1 cellular context compared by ENCODE assay signal in the genomic region with DNA sequence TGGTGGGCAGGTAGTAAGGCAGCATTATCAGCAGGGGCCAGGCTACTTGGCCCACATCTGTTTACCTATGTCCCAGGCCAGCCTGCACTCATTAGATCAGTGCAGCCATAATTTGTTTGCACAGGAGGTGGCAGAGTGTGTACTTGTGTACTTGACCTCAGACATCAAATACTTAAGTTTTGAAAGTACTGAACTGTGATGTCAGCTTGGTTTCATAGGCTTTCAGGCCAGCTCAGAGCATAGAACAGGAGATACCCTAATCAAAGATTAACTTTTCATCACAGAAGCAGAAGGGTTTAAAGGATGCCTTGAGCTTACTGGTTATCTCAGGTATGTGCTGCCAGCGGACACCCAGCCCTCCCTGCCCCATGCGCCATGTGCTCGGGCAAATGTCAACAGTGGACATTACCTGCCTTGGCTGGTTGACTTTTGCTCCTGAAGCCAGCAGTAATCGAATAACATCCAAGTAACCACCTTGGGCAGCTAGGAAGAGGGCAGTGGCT.
TF ChIP-seq lines count a peak whose summit lies in the region.

No MANE protein-coding gene starts in this region.

TF ChIP-seq in GM12878, 131 proteins besides CTCF, POLR2A, EP300 and RAD21:
- 0 out of 2 replicates have a peak, but pooled peaks have one; percentile 30 for TF ChIP-seq CREB1 (IDR thresholded peaks at IDR 0.05; ENCODE audit: low read depth)
- TF ChIP-seq, protein P1, sequence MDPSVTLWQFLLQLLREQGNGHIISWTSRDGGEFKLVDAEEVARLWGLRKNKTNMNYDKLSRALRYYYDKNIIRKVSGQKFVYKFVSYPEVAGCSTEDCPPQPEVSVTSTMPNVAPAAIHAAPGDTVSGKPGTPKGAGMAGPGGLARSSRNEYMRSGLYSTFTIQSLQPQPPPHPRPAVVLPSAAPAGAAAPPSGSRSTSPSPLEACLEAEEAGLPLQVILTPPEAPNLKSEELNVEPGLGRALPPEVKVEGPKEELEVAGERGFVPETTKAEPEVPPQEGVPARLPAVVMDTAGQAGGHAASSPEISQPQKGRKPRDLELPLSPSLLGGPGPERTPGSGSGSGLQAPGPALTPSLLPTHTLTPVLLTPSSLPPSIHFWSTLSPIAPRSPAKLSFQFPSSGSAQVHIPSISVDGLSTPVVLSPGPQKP (IDR thresholded peaks at IDR 0.05; ENCODE audit: low read depth, low read length), result no peak
- TF ChIP-seq HDAC6 (IDR thresholded peaks at IDR 0.05; ENCODE audit: unreplicated experiment), result no peak
- TF ChIP-seq, protein P2, sequence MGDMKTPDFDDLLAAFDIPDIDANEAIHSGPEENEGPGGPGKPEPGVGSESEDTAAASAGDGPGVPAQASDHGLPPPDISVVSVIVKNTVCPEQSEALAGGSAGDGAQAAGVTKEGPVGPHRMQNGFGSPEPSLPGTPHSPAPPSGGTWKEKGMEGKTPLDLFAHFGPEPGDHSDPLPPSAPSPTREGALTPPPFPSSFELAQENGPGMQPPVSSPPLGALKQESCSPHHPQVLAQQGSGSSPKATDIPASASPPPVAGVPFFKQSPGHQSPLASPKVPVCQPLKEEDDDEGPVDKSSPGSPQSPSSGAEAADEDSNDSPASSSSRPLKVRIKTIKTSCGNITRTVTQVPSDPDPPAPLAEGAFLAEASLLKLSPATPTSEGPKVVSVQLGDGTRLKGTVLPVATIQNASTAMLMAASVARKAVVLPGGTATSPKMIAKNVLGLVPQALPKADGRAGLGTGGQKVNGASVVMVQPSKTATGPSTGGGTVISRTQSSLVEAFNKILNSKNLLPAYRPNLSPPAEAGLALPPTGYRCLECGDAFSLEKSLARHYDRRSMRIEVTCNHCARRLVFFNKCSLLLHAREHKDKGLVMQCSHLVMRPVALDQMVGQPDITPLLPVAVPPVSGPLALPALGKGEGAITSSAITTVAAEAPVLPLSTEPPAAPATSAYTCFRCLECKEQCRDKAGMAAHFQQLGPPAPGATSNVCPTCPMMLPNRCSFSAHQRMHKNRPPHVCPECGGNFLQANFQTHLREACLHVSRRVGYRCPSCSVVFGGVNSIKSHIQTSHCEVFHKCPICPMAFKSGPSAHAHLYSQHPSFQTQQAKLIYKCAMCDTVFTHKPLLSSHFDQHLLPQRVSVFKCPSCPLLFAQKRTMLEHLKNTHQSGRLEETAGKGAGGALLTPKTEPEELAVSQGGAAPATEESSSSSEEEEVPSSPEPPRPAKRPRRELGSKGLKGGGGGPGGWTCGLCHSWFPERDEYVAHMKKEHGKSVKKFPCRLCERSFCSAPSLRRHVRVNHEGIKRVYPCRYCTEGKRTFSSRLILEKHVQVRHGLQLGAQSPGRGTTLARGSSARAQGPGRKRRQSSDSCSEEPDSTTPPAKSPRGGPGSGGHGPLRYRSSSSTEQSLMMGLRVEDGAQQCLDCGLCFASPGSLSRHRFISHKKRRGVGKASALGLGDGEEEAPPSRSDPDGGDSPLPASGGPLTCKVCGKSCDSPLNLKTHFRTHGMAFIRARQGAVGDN (IDR thresholded peaks at IDR 0.05), result peak; percentile 32; the same call in 1 of the 2 replicates
- TF ChIP-seq, protein P3, sequence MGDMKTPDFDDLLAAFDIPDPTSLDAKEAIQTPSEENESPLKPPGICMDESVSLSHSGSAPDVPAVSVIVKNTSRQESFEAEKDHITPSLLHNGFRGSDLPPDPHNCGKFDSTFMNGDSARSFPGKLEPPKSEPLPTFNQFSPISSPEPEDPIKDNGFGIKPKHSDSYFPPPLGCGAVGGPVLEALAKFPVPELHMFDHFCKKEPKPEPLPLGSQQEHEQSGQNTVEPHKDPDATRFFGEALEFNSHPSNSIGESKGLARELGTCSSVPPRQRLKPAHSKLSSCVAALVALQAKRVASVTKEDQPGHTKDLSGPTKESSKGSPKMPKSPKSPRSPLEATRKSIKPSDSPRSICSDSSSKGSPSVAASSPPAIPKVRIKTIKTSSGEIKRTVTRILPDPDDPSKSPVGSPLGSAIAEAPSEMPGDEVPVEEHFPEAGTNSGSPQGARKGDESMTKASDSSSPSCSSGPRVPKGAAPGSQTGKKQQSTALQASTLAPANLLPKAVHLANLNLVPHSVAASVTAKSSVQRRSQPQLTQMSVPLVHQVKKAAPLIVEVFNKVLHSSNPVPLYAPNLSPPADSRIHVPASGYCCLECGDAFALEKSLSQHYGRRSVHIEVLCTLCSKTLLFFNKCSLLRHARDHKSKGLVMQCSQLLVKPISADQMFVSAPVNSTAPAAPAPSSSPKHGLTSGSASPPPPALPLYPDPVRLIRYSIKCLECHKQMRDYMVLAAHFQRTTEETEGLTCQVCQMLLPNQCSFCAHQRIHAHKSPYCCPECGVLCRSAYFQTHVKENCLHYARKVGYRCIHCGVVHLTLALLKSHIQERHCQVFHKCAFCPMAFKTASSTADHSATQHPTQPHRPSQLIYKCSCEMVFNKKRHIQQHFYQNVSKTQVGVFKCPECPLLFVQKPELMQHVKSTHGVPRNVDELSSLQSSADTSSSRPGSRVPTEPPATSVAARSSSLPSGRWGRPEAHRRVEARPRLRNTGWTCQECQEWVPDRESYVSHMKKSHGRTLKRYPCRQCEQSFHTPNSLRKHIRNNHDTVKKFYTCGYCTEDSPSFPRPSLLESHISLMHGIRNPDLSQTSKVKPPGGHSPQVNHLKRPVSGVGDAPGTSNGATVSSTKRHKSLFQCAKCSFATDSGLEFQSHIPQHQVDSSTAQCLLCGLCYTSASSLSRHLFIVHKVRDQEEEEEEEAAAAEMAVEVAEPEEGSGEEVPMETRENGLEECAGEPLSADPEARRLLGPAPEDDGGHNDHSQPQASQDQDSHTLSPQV (IDR thresholded peaks at IDR 0.05), result no peak
- TF ChIP-seq RELA (IDR thresholded peaks at IDR 0.05; ENCODE audit: borderline replicate concordance, partially characterized antibody), result no peak
- peak; percentile 55 for TF ChIP-seq ATF7 (IDR thresholded peaks at IDR 0.05; ENCODE audit: low read depth)
- peak; percentile 44; the same call in 1 of the 2 replicates for TF ChIP-seq SMC3 (IDR thresholded peaks at IDR 0.05; ENCODE audit: borderline replicate concordance, low read length)
- TF ChIP-seq NR2F1 (conservative IDR thresholded peaks at IDR 0.05), result peak; percentile 31; the same call in 1 of the 2 replicates
- TF ChIP-seq TAF1 (IDR thresholded peaks at IDR 0.05; ENCODE audit: borderline replicate concordance, low read depth, low read length), result no peak
